Comparison of ENCODE assay signal across 19 cellular contexts in genomic region chr1:32949519-32949918, GRCh38. TPM values are rescaled to one million over a fixed set of nuclear protein-coding genes. Genes with fewer than 3 reads are reported as not detected.
DNase-seq lines count a peak whose midpoint lies in the region; ATAC-seq and TF ChIP-seq lines count a peak whose summit lies in the region.
"Had no signal": no experiment of that assay in that cellular context is flagged by ENCODE, and none has a peak within 500 bp of the region (broad histone marks: within the 10 kb centered on the region; RNA-seq: fewer than 3 reads in every experiment).

No MANE protein-coding gene starts in this region.

- TF ChIP-seq EP300 in sigmoid colon (IDR thresholded peaks at IDR 0.05), result no peak

- no peaks in the 10 kb centered on the region for H3K27me3 ChIP-seq in sigmoid colon

- H3K4me3 ChIP-seq in sigmoid colon, result no peak overlapping the region

- intact Hi-C loops in sigmoid colon (cut with DNase I), result no loop called here

- no peak for TF ChIP-seq CTCF in sigmoid colon (IDR thresholded peaks at IDR 0.05)

- H3K36me3 ChIP-seq in sigmoid colon, result peaks cover 0 to 36% (median 9%) of the 10 kb centered on the region in 4 donors

- in situ Hi-C loops in ACHN (cut with HindIII; ENCODE audit: low pct_ligation_motif_present, low pct_unique_long_range_greater_than_20kb, low sequenced_read_pairs), result no loop called here

- DNase-seq in ACHN (peak; percentile 10), NCI-H2196 (lab: John Stamatoyannopoulos, UW; ENCODE audit: unreplicated experiment) (peak; percentile 23), epithelial cell of prostate (ENCODE audit: low read depth, low spot score) (no peak), sigmoid colon (no peak)
- no peak for DNase-seq in stimulated activated CD8-positive, alpha-beta memory T cell treated with anti-CD3 and anti-CD28 coated beads, Interleukin-4, amount 100 ng/mL, for 48 hours
- DNase-seq: activated CD4-positive, alpha-beta T cell treated with anti-CD3 and anti-CD28 coated beads for 36 hours; activated naive CD4-positive, alpha-beta T cell treated with Interleukin-2 at 50 U/mL for 16 hours; AML-193; GDM1; glutamatergic neuron; MM.1S; NCI-H1694 treated with DMSO at 0.1 percent for 48 hours; NCI-H446; SIG-M5; stimulated activated naive CD8-positive, alpha-beta T cell treated with anti-CD3 and anti-CD28 coated beads, Interleukin-15, Interleukin-2, amounts not matched to agents 100 U/mL and 50 U/mL, for 24 hours; T-helper 17 cell had no signal

- H3K9me3 ChIP-seq in sigmoid colon, result no peaks in the 10 kb centered on the region
- H3K9me3 ChIP-seq: Caco-2 had no signal

- peaks cover 0 to 49% (median 30%) of the 10 kb centered on the region in 4 donors for H3K4me1 ChIP-seq in sigmoid colon

- H3K27ac ChIP-seq in epithelial cell of prostate (peak overlapping the region; percentile 54), sigmoid colon (peak overlapping the region in 3 of 4 donors; percentile 53 to 79 (median 66))

- WGBS in sigmoid colon, 2 donors, result 16 to 74% methylated on average over 5 of the region's 5 CpGs

- no peak for ATAC-seq in HG03139 (IDR thresholded peaks at IDR 0.05; ENCODE audit: unreplicated experiment)
- ATAC-seq in HG03280 (IDR thresholded peaks at IDR 0.05; ENCODE audit: unreplicated experiment), result no peak
- ATAC-seq: activated CD4-positive, alpha-beta T cell treated with anti-CD3 and anti-CD28 coated beads for 36 hours; stimulated activated naive CD8-positive, alpha-beta T cell treated with anti-CD3 and anti-CD28 coated beads, Interleukin-15, Interleukin-2, amounts not matched to agents 100 U/mL and 50 U/mL, for 24 hours had no signal

- no peak for TF ChIP-seq POLR2A in sigmoid colon (IDR thresholded peaks at IDR 0.05)

RNA-seq across cellular contexts. Expression of gene RNF19B, which starts 15.1 kb away (rescaled TPM):
- 10 to 100 TPM; 14.5 to 28.9 (median 21.6) TPM for total RNA-seq in sigmoid colon
- polyA plus RNA-seq in sigmoid colon, result 10 to 100 TPM; 43.2 to 50.7 (median 46.7) TPM

RNA-seq across cellular contexts. Expression of gene TMEM54, which starts 48.3 kb away (rescaled TPM):
- 100 to 1,000 TPM in 1 of 4 donors, 10 to 100 TPM in 3; 47.4 to 135 (median 57.9) TPM for total RNA-seq in sigmoid colon
- 100 to 1,000 TPM; 699 to 799 (median 707) TPM for polyA plus RNA-seq in sigmoid colon
- total RNA-seq: T-helper 17 cell had no signal

Comparison
In these comparisons a context has a peak if more than half of its experiments do, and no peak if none do; other contexts are left out.
1. DNase-seq: peak in ACHN (single experiment) and NCI-H2196 (single experiment); none in epithelial cell of prostate (single experiment), sigmoid colon (single experiment) and stimulated activated CD8-positive, alpha-beta memory T cell treated with anti-CD3 and anti-CD28 coated beads, Interleukin-4, amount 100 ng/mL, for 48 hours (single experiment).